In genomic region chr3:20186600-20187004, GRCh38 we compare ENCODE assay signal across 8 cellular contexts. TPM values are rescaled to one million over a fixed set of nuclear protein-coding genes. Genes with fewer than 3 reads are reported as not detected.
A peak's percentile ranks its signal among the peaks of the same experiment; 100 is the strongest.
DNase-seq lines count a peak whose midpoint lies in the region; ATAC-seq lines count a peak whose summit lies in the region.

No MANE protein-coding gene starts in this region.

- no peaks in the 10 kb centered on the region for H3K9me3 Mint-ChIP-seq in activated CD8-positive, alpha-beta T cell treated with anti-CD3 and anti-CD28 coated beads, Interleukin-2, amount 10 ng/mL, durations not matched to agents 7 days and 5 days (ENCODE audit: insufficient read depth)

- H3K4me1 Mint-ChIP-seq in activated CD8-positive, alpha-beta T cell treated with anti-CD3 and anti-CD28 coated beads, Interleukin-2, amount 10 ng/mL, durations not matched to agents 7 days and 5 days (ENCODE audit: low read depth): peaks cover 24% of the 10 kb centered on the region

- no peak overlapping the region for H3K4me3 Mint-ChIP-seq in activated CD8-positive, alpha-beta T cell treated with anti-CD3 and anti-CD28 coated beads, Interleukin-2, amount 10 ng/mL, durations not matched to agents 7 days and 5 days

- no peak for DNase-seq in activated CD8-positive, alpha-beta T cell treated with anti-CD3 and anti-CD28 coated beads, Interleukin-2, amount 10 ng/mL, durations not matched to agents 7 days and 5 days
- peak in 1 of 2 donors; percentile 11 for DNase-seq in left colon
- no peak for DNase-seq in ureter (ENCODE audit: low spot score)
- DNase-seq in stimulated activated CD4-positive, alpha-beta T cell treated with anti-CD3 and anti-CD28 coated beads, Interleukin-4, amount 100 ng/mL, for 1 hour: no peak
- no peak for DNase-seq in DMS153 treated with DMSO at 0.1 percent for 48 hours (lab: John Stamatoyannopoulos, UW; ENCODE audit: unreplicated experiment)
- no peak for DNase-seq in NCI-H446 treated with DMSO at 0.1 percent for 48 hours (lab: John Stamatoyannopoulos, UW)

- H3K36me3 Mint-ChIP-seq in activated CD8-positive, alpha-beta T cell treated with anti-CD3 and anti-CD28 coated beads, Interleukin-2, amount 10 ng/mL, durations not matched to agents 7 days and 5 days (ENCODE audit: low read depth): peaks cover 22% of the 10 kb centered on the region

- H3K27ac Mint-ChIP-seq in activated CD8-positive, alpha-beta T cell treated with anti-CD3 and anti-CD28 coated beads, Interleukin-2, amount 10 ng/mL, durations not matched to agents 7 days and 5 days: no peak overlapping the region

- H3K27me3 Mint-ChIP-seq in activated CD8-positive, alpha-beta T cell treated with anti-CD3 and anti-CD28 coated beads, Interleukin-2, amount 10 ng/mL, durations not matched to agents 7 days and 5 days (ENCODE audit: low read depth): no peaks in the 10 kb centered on the region

- ATAC-seq in GM18517 (IDR thresholded peaks at IDR 0.05; ENCODE audit: unreplicated experiment) (peak; percentile 8), HG02884 (IDR thresholded peaks at IDR 0.05; ENCODE audit: unreplicated experiment) (peak; percentile 2), left colon (peak; percentile 21)
- peak; percentile 0 for ATAC-seq in activated CD8-positive, alpha-beta T cell treated with anti-CD3 and anti-CD28 coated beads, Interleukin-2, amount 10 ng/mL, durations not matched to agents 7 days and 5 days

- intact Hi-C loops in left colon (cut with DNase I, micrococcal nuclease): loop anchor here in 1 of 2 donors (5.0 kb wide), 2 partner anchors 149 to 239 kb away; partner anchors contain the start of gene RAB5A

- CTCF ChIA-PET in activated CD8-positive, alpha-beta T cell treated with anti-CD3 and anti-CD28 coated beads, Interleukin-2, amount 10 ng/mL, durations not matched to agents 7 days and 5 days (lab: Charles Lee): interaction anchor here (0.7 to 2.1 kb wide), 10 partner anchors 10 to 302 kb away, joined by 3 to 4 read pairs (median 3); partner anchors contain the start of gene KAT2B

- POLR2A ChIA-PET in activated CD8-positive, alpha-beta T cell treated with anti-CD3 and anti-CD28 coated beads, Interleukin-2, amount 10 ng/mL, durations not matched to agents 7 days and 5 days (lab: Charles Lee): interaction anchor here (0.7 to 4.2 kb wide), 10 partner anchors 12 to 249 kb away, joined by 3 to 48 read pairs (median 4); partner anchors contain the start of genes KAT2B and RAB5A

RNA-seq across cellular contexts. Expression of gene SGO1, which starts 0.6 kb away (rescaled TPM):
- 10 to 100 TPM; 43.6 to 43.7 TPM for total RNA-seq in activated CD8-positive, alpha-beta T cell treated with anti-CD3 and anti-CD28 coated beads, Interleukin-2, amount 10 ng/mL, durations not matched to agents 7 days and 5 days
- 1 to 10 TPM; 2.8 to 4.8 TPM for total RNA-seq in left colon
- 0.78 TPM for total RNA-seq in ureter

Comparison
In these comparisons a context has a peak if more than half of its experiments do, and no peak if none do; other contexts are left out.
1. RNA of gene SGO1, which starts 0.6 kb away (total RNA-seq): 43.6 to 43.7 TPM in activated CD8-positive, alpha-beta T cell treated with anti-CD3 and anti-CD28 coated beads, Interleukin-2, amount 10 ng/mL, durations not matched to agents 7 days and 5 days; 2.8 to 4.8 TPM in left colon and 0.78 TPM in ureter (single experiment); every median in the first group is over 4 times any median in the second.
2. Peak in every context shown above with its lines, with median percentiles within 50 percentile points of each other: ATAC-seq.